ENCODE assay signal across 1 cellular context in the genomic region with DNA sequence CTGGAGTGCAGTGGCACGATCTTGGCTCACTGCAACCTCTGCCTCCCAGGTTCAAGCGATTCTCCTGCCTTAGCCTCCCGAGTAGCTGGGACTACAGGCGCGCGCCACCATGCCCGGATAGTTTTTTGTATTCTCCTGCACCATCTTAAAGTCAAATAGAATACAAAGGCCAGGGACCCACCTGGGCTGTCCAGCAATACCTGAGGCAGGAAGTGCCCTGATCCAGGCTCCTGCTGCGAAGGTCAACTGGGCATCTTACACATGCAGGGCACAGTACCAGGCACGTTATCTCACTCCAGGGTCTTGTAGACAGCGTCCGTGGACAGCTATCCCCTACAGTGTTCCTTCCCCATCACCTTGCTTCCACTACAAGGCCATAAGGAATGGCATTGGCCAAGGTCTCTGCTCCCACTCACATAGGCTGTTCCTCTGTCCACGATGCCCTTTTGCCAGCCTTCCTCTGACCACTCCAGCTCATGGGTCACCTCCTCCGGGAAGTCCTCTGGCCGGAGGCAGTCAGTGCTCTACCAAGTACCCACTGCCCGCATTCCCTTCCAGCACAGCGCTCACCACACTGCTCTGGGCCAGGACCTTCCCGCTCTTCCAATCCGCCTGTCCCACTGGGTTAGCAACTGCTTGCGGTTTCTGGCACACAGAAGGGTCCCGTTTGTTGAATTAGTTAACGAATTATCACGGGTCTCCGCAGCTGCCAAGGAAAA.
TF ChIP-seq lines count a peak whose summit lies in the region.

No MANE protein-coding gene starts in this region.

TF ChIP-seq in HCT116, 20 proteins besides CTCF, POLR2A, EP300 and RAD21 (continued from another document):
- TF ChIP-seq, protein P1, sequence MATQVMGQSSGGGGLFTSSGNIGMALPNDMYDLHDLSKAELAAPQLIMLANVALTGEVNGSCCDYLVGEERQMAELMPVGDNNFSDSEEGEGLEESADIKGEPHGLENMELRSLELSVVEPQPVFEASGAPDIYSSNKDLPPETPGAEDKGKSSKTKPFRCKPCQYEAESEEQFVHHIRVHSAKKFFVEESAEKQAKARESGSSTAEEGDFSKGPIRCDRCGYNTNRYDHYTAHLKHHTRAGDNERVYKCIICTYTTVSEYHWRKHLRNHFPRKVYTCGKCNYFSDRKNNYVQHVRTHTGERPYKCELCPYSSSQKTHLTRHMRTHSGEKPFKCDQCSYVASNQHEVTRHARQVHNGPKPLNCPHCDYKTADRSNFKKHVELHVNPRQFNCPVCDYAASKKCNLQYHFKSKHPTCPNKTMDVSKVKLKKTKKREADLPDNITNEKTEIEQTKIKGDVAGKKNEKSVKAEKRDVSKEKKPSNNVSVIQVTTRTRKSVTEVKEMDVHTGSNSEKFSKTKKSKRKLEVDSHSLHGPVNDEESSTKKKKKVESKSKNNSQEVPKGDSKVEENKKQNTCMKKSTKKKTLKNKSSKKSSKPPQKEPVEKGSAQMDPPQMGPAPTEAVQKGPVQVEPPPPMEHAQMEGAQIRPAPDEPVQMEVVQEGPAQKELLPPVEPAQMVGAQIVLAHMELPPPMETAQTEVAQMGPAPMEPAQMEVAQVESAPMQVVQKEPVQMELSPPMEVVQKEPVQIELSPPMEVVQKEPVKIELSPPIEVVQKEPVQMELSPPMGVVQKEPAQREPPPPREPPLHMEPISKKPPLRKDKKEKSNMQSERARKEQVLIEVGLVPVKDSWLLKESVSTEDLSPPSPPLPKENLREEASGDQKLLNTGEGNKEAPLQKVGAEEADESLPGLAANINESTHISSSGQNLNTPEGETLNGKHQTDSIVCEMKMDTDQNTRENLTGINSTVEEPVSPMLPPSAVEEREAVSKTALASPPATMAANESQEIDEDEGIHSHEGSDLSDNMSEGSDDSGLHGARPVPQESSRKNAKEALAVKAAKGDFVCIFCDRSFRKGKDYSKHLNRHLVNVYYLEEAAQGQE (IDR thresholded peaks at IDR 0.05; ENCODE audit: low read depth): no peak
- TF ChIP-seq, protein P2, sequence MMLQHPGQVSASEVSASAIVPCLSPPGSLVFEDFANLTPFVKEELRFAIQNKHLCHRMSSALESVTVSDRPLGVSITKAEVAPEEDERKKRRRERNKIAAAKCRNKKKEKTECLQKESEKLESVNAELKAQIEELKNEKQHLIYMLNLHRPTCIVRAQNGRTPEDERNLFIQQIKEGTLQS (IDR thresholded peaks at IDR 0.05): no peak
- TF ChIP-seq CEBPB (IDR thresholded peaks at IDR 0.05; ENCODE audit: low read depth): no peak
- no peak for TF ChIP-seq EGR1 (IDR thresholded peaks at IDR 0.05; ENCODE audit: low read depth)
- TF ChIP-seq SIN3A (IDR thresholded peaks at IDR 0.05; ENCODE audit: low read depth): no peak
- no peak for TF ChIP-seq SP1 (IDR thresholded peaks at IDR 0.05; ENCODE audit: low read depth)
- TF ChIP-seq CBX3 (IDR thresholded peaks at IDR 0.05; ENCODE audit: low read depth): no peak
- TF ChIP-seq SRF (IDR thresholded peaks at IDR 0.05; ENCODE audit: low read depth): no peak
- TF ChIP-seq, protein P3, sequence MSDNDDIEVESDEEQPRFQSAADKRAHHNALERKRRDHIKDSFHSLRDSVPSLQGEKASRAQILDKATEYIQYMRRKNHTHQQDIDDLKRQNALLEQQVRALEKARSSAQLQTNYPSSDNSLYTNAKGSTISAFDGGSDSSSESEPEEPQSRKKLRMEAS (IDR thresholded peaks at IDR 0.05): no peak
- no peak for TF ChIP-seq POLR2AphosphoS5 (IDR thresholded peaks at IDR 0.05; ENCODE audit: low read depth, low read length)
- no peak for TF ChIP-seq TCF7L2 (IDR thresholded peaks at IDR 0.05; ENCODE audit: borderline replicate concordance, extremely low read depth, insufficient read depth, insufficient read length)
- no peak for TF ChIP-seq ELF1 (IDR thresholded peaks at IDR 0.05; ENCODE audit: borderline replicate concordance, low read depth)
- TF ChIP-seq, protein P4, sequence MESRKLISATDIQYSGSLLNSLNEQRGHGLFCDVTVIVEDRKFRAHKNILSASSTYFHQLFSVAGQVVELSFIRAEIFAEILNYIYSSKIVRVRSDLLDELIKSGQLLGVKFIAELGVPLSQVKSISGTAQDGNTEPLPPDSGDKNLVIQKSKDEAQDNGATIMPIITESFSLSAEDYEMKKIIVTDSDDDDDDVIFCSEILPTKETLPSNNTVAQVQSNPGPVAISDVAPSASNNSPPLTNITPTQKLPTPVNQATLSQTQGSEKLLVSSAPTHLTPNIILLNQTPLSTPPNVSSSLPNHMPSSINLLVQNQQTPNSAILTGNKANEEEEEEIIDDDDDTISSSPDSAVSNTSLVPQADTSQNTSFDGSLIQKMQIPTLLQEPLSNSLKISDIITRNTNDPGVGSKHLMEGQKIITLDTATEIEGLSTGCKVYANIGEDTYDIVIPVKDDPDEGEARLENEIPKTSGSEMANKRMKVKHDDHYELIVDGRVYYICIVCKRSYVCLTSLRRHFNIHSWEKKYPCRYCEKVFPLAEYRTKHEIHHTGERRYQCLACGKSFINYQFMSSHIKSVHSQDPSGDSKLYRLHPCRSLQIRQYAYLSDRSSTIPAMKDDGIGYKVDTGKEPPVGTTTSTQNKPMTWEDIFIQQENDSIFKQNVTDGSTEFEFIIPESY (IDR thresholded peaks at IDR 0.05; ENCODE audit: extremely low read depth, insufficient replicate concordance, low read length): no peak
- no peak for TF ChIP-seq ZNF274 (IDR thresholded peaks at IDR 0.05; ENCODE audit: low read depth, low read length)
- no peak for TF ChIP-seq YY1 (IDR thresholded peaks at IDR 0.05; ENCODE audit: extremely low read depth, insufficient replicate concordance, low read depth, low read length)
- TF ChIP-seq FOSL1 (IDR thresholded peaks at IDR 0.05; ENCODE audit: low read depth): no peak
- no peak for TF ChIP-seq EZH2 (IDR thresholded peaks at IDR 0.05)
- no peak for TF ChIP-seq ZFX (IDR thresholded peaks at IDR 0.05)
- TF ChIP-seq JUND (IDR thresholded peaks at IDR 0.05): no peak
TF ChIP-seq in HCT116: peak in this region for 0.
